In genomic region chr6:7085911-7086310, GRCh38 we compare ENCODE assay signal across 10 cellular contexts. TPM values are rescaled to one million over a fixed set of nuclear protein-coding genes. Genes with fewer than 3 reads are reported as not detected.
A peak's percentile ranks its signal among the peaks of the same experiment; 100 is the strongest.
DNase-seq lines count a peak whose midpoint lies in the region; ATAC-seq and TF ChIP-seq lines count a peak whose summit lies in the region.
"Had no signal": no experiment of that assay in that cellular context is flagged by ENCODE, and none has a peak within 500 bp of the region (broad histone marks: within the 10 kb centered on the region; RNA-seq: fewer than 3 reads in every experiment).

No MANE protein-coding gene starts in this region.

- H3K27ac ChIP-seq in body of pancreas: no peak overlapping the region
- H3K27ac ChIP-seq in gastrocnemius medialis: peak overlapping the region; percentile 52 to 64 (median 57)

- no peak overlapping the region for H3K4me3 Mint-ChIP-seq in activated T-cell treated with anti-CD3 and anti-CD28 coated beads, Interleukin-2, amount 50 U/mL, for 72 hours

- in situ Hi-C loops in gastrocnemius medialis (cut with MboI; ENCODE audit: low sequenced_read_pairs in 4 of 4): no loop called here

- H3K36me3 ChIP-seq in BE2C (no peaks in the 10 kb centered on the region), body of pancreas (replicated peaks in 1 of 2; ENCODE audit: insufficient read depth in 1 of 2, low read depth in 2 of 2) (no peaks in the 10 kb centered on the region), gastrocnemius medialis (no peaks in the 10 kb centered on the region)

- H3K27me3 ChIP-seq in BE2C (no peaks in the 10 kb centered on the region), body of pancreas (no peaks in the 10 kb centered on the region), gastrocnemius medialis (no peaks in the 10 kb centered on the region)

- H3K9me3 ChIP-seq in BE2C (no peaks in the 10 kb centered on the region), body of pancreas (no peaks in the 10 kb centered on the region), gastrocnemius medialis (no peaks in the 10 kb centered on the region)

- DNase-seq in BE2C: peak; percentile 86
- peak; percentile 29 for DNase-seq in HT-29 (ENCODE audit: low spot score)
- DNase-seq in body of pancreas: peak; percentile 41 to 60 (median 48)
- DNase-seq in gastrocnemius medialis: peak; percentile 8 to 46
- DNase-seq in SW 1271 (lab: John Stamatoyannopoulos, UW): no peak
- no peak for DNase-seq in foreskin melanocyte
- DNase-seq in activated T-cell treated with anti-CD3 and anti-CD28 coated beads, Interleukin-2, amount 50 U/mL, for 72 hours: no peak

- H3K36me3 Mint-ChIP-seq in activated T-cell treated with anti-CD3 and anti-CD28 coated beads, Interleukin-2, amount 50 U/mL, for 72 hours (ENCODE audit: insufficient read depth in 2 of 2): peaks cover 2% of the 10 kb centered on the region in 2 donors

- H3K4me1 ChIP-seq in BE2C: 0 out of 2 replicates have a peak, but pooled peaks cover 5% of the 10 kb centered on the region
- no peaks in the 10 kb centered on the region for H3K4me1 ChIP-seq in body of pancreas
- peaks cover 20 to 24% of the 10 kb centered on the region in 2 donors for H3K4me1 ChIP-seq in gastrocnemius medialis

- intact Hi-C loops in body of pancreas (cut with DNase I): no loop called here
- intact Hi-C loops in gastrocnemius medialis (cut with DNase I; ENCODE audit: low total_unique reads): no loop called here

- H3K4me1 Mint-ChIP-seq in activated T-cell treated with anti-CD3 and anti-CD28 coated beads, Interleukin-2, amount 50 U/mL, for 72 hours (ENCODE audit: low read depth): peaks cover 37% of the 10 kb centered on the region

- peak; percentile 27 for ATAC-seq in GM18909 (IDR thresholded peaks at IDR 0.05; ENCODE audit: poor library complexity, unreplicated experiment)
- no peak for ATAC-seq in body of pancreas
- ATAC-seq in gastrocnemius medialis: peak; percentile 37 to 45
- ATAC-seq in activated T-cell treated with anti-CD3 and anti-CD28 coated beads, Interleukin-2, amount 50 U/mL, for 72 hours (replicated peaks in 1 of 2): no peak

- TF ChIP-seq CTCF in BE2C (IDR thresholded peaks at IDR 0.05; ENCODE audit: low read depth, low read length): no peak
- no peak for TF ChIP-seq CTCF in body of pancreas (IDR thresholded peaks at IDR 0.05)
- no peak for TF ChIP-seq CTCF in gastrocnemius medialis (IDR thresholded peaks at IDR 0.05 in 4 of 5, conservative IDR thresholded peaks at IDR 0.05 in 1 of 5)

- H3K9me3 Mint-ChIP-seq in activated T-cell treated with anti-CD3 and anti-CD28 coated beads, Interleukin-2, amount 50 U/mL, for 72 hours: no peaks in the 10 kb centered on the region
- H3K9me3 Mint-ChIP-seq: activated naive CD4-positive, alpha-beta T cell treated with anti-CD3 and anti-CD28 coated beads, Interleukin-2, amount 50 U/mL, for 24 hours had no signal

- 86% methylated on average over 1 of the region's 1 CpG for WGBS in body of pancreas, 2 donors

- H3K4me3 ChIP-seq in BE2C (ENCODE audit: low read depth, low read length) (no peak overlapping the region), body of pancreas (no peak overlapping the region), gastrocnemius medialis (no peak overlapping the region)

- H3K27me3 Mint-ChIP-seq in activated T-cell treated with anti-CD3 and anti-CD28 coated beads, Interleukin-2, amount 50 U/mL, for 72 hours (ENCODE audit: low read depth): peaks cover 19% of the 10 kb centered on the region
- H3K27me3 Mint-ChIP-seq: activated naive CD4-positive, alpha-beta T cell treated with anti-CD3 and anti-CD28 coated beads, Interleukin-2, amount 50 U/mL, for 24 hours had no signal

- no peak for TF ChIP-seq POLR2A in body of pancreas (IDR thresholded peaks at IDR 0.05)
- TF ChIP-seq POLR2A in gastrocnemius medialis (IDR thresholded peaks at IDR 0.05): no peak

- H3K27ac Mint-ChIP-seq in activated T-cell treated with anti-CD3 and anti-CD28 coated beads, Interleukin-2, amount 50 U/mL, for 72 hours: no peak overlapping the region

RNA-seq across cellular contexts. Expression of gene RREB1, which starts 21.9 kb away (rescaled TPM):
- polyA plus RNA-seq in BE2C (2012; ENCODE audit: insufficient read depth, insufficient read length, low read depth): 5.1 TPM
- 21.6 and 23.9 TPM in 2 replicates for total RNA-seq in HT-29 (2014; rRNA removed; shearing (Covaris generic))
- total RNA-seq in body of pancreas (10 to 100 TPM; 33.5 to 44.8 TPM), gastrocnemius medialis (10 to 100 TPM; 18.0 to 41.3 (median 39.2) TPM)
- 10 to 100 TPM; 16.0 to 16.4 TPM for total RNA-seq in activated T-cell treated with anti-CD3 and anti-CD28 coated beads, Interleukin-2, amount 50 U/mL, for 72 hours
- polyA plus RNA-seq: neural cell had no signal

Comparison
In these comparisons a context has a peak if more than half of its experiments do, and no peak if none do; other contexts are left out.
1. DNase-seq: peak in BE2C (single experiment), HT-29 (single experiment), body of pancreas (4 of 4) and gastrocnemius medialis (2 of 2); none in SW 1271 (0 of 2), foreskin melanocyte (single experiment) and activated T-cell treated with anti-CD3 and anti-CD28 coated beads, Interleukin-2, amount 50 U/mL, for 72 hours (0 of 2).
2. ATAC-seq: peak in GM18909 (single experiment) and gastrocnemius medialis (2 of 2); none in body of pancreas (single experiment) and activated T-cell treated with anti-CD3 and anti-CD28 coated beads, Interleukin-2, amount 50 U/mL, for 72 hours (0 of 2).
3. H3K27ac ChIP-seq: peak in gastrocnemius medialis (4 of 4); none in body of pancreas (0 of 4).